ENCODE assay signal across 9 cellular contexts in the genomic region with DNA sequence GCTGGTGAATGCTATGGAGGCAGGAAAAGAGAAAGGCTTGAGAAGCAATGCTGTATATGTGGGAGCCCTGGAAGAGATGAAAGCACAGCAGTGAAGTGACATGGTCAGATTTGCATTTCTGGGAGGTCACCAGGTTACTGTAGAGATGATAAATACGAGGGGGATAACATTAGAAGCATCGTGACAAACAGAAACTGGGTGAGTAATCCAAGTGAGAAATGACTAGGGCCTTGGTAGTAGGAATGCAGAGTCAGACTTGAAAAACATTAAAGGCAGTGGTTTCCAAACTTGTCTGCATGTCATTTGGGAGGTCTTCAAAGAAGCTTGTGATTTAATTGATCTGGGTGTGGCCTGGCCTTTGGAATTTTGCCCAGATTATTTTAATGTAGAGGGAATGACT. TPM values are rescaled to one million over a fixed set of nuclear protein-coding genes. Genes with fewer than 3 reads are reported as not detected.
DNase-seq lines count a peak whose midpoint lies in the region; ATAC-seq and TF ChIP-seq lines count a peak whose summit lies in the region.
"Had no signal": no experiment of that assay in that cellular context is flagged by ENCODE, and none has a peak within 500 bp of the region (broad histone marks: within the 10 kb centered on the region; RNA-seq: fewer than 3 reads in every experiment).

No MANE protein-coding gene starts in this region.

- H3K4me2 ChIP-seq in neuronal stem cell (ENCODE audit: insufficient read depth, low read length, poor library complexity, severe bottlenecking), result no peak overlapping the region

- no peak overlapping the region for H2AK5ac ChIP-seq in neuronal stem cell (ENCODE audit: low read depth, low read length)

- H2BK120ac ChIP-seq in neuronal stem cell (ENCODE audit: low read depth, low read length), result no peak overlapping the region

- H3K23ac ChIP-seq in neuronal stem cell (ENCODE audit: low read depth, low read length, poor library complexity), result no peak overlapping the region

- no peak overlapping the region for H3K9ac ChIP-seq in neuronal stem cell (ENCODE audit: low read depth, low read length, poor library complexity)

- H3K4ac ChIP-seq in neuronal stem cell (ENCODE audit: low read length), result no peak overlapping the region

- H2AFZ ChIP-seq in neuronal stem cell (ENCODE audit: low read length), result no peak overlapping the region

- TF ChIP-seq CTCF in GM06990 (IDR thresholded peaks at IDR 0.05; ENCODE audit: insufficient read depth, low read length, poor library complexity, severe bottlenecking), result no peak
- no peak for TF ChIP-seq CTCF in epithelial cell of proximal tubule (conservative IDR thresholded peaks at IDR 0.05; ENCODE audit: low read depth, low read length)

- no peak overlapping the region for H2BK12ac ChIP-seq in neuronal stem cell (ENCODE audit: low read length)

- H3K4me3 ChIP-seq in GM06990 (replicated peaks; ENCODE audit: low read depth, low read length), result no peak overlapping the region
- H3K4me3 ChIP-seq in epithelial cell of proximal tubule (ENCODE audit: low read depth, low read length), result no peak overlapping the region
- no peak overlapping the region for H3K4me3 ChIP-seq in neuronal stem cell (ENCODE audit: low read length in 2 of 2)

- no peaks in the 10 kb centered on the region for H3K27me3 ChIP-seq in GM06990 (replicated peaks; ENCODE audit: control insufficient read depth, insufficient read depth, low read length)
- no peaks in the 10 kb centered on the region for H3K27me3 ChIP-seq in neuronal stem cell (ENCODE audit: control insufficient read depth in 3 of 3, insufficient read depth in 3 of 3, low read depth in 1 of 3, low read length in 3 of 3)

- H3K9me3 ChIP-seq in neuronal stem cell (replicated peaks in 1 of 2; ENCODE audit: control insufficient read depth in 2 of 2, insufficient read depth in 1 of 2, low read depth in 1 of 2, low read length in 2 of 2), result peaks cover 0 to 6% of the 10 kb centered on the region in 2 donors

- H3K18ac ChIP-seq in neuronal stem cell (ENCODE audit: low read length), result no peak overlapping the region

- DNase-seq in GM06990 (ENCODE audit: extremely low read depth, insufficient read length) (peak; percentile 57), epithelial cell of proximal tubule (ENCODE audit: low read depth) (peak; percentile 73), cortex of kidney (lab: John Stamatoyannopoulos, UW) (no peak), NCI-H345 (lab: John Stamatoyannopoulos, UW) (no peak), AML-193 (lab: John Stamatoyannopoulos, UW) (no peak), neuronal stem cell (ENCODE audit: low spot score) (no peak)
- DNase-seq: activated CD4-positive, alpha-beta T cell treated with anti-CD3 and anti-CD28 coated beads for 1 hour had no signal

- H4K91ac ChIP-seq in neuronal stem cell (ENCODE audit: low read depth, low read length, poor library complexity), result no peak overlapping the region

- no peak overlapping the region for H2BK5ac ChIP-seq in neuronal stem cell (ENCODE audit: low read length)

- no peaks in the 10 kb centered on the region for H3K79me1 ChIP-seq in neuronal stem cell (ENCODE audit: low read depth, low read length)

- WGBS in neuronal stem cell (ENCODE audit: extremely low coverage in 2 of 2, insufficient read length in 2 of 2, insufficient replicate concordance in 1 of 2), 2 donors, result no CpG with 5 or more reads among the region's 2 CpGs

- ATAC-seq in GM19455 (IDR thresholded peaks at IDR 0.05; ENCODE audit: unreplicated experiment) (peak; percentile 96), HG03159 (IDR thresholded peaks at IDR 0.05; ENCODE audit: unreplicated experiment) (peak; percentile 99)

- H2BK15ac ChIP-seq in neuronal stem cell (ENCODE audit: low read length), result no peak overlapping the region

- H3K4me1 ChIP-seq in neuronal stem cell (ENCODE audit: control insufficient read depth in 2 of 2, insufficient read depth in 1 of 2, low read depth in 1 of 2, low read length in 2 of 2), result no peaks in the 10 kb centered on the region

- no peak overlapping the region for H3K14ac ChIP-seq in neuronal stem cell (ENCODE audit: low read length)

- no peak overlapping the region for H4K8ac ChIP-seq in neuronal stem cell (ENCODE audit: low read depth, low read length)

- H3K36me3 ChIP-seq in GM06990 (ENCODE audit: control insufficient read depth, insufficient read depth, low read length) (no peaks in the 10 kb centered on the region), neuronal stem cell (replicated peaks in 1 of 2; ENCODE audit: control insufficient read depth in 2 of 2, insufficient read depth in 2 of 2, low read length in 2 of 2) (no peaks in the 10 kb centered on the region)

- H3K27ac ChIP-seq in neuronal stem cell (replicated peaks; ENCODE audit: low read length), result no peak overlapping the region

RNA-seq across cellular contexts. Expression of gene CCDC34, which starts 44.0 kb away (rescaled TPM):
- total RNA-seq in epithelial cell of proximal tubule, result 5.7 and 8.0 TPM in 2 replicates
- polyA plus RNA-seq in neuronal stem cell (2013, experiment 1 of 2), result 66.7 TPM
- 73.4 TPM for polyA plus RNA-seq in neuronal stem cell (2013, experiment 2 of 2)

Comparison
In these comparisons a context has a peak if more than half of its experiments do, and no peak if none do; other contexts are left out.
1. DNase-seq: peak in GM06990 (single experiment) and epithelial cell of proximal tubule (single experiment); none in cortex of kidney (single experiment), NCI-H345 (single experiment), AML-193 (0 of 2) and neuronal stem cell (single experiment).